Comparison of ENCODE assay signal across 12 cellular contexts in the genomic region with DNA sequence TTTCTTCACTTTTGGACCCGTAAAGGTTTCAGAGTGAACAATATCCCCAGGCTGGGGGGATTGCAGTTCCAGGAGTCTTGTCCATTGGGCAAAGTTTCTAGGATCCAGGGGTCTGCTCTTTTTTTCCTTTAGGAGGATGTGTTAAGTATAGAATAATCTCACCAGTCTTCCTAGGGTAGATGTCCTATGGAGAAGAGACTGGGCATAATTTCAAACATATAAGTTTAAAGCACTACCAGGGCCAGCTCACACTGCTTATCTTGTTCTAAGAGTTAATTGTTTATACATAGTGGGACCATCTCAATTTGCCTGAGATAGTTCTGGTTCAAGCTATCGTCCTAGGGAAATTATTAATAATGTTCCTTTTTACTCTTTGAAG. TPM values are rescaled to one million over a fixed set of nuclear protein-coding genes. Genes with fewer than 3 reads are reported as not detected.
DNase-seq lines count a peak whose midpoint lies in the region; ATAC-seq and TF ChIP-seq lines count a peak whose summit lies in the region.
"Had no signal": no experiment of that assay in that cellular context is flagged by ENCODE, and none has a peak within 500 bp of the region (broad histone marks: within the 10 kb centered on the region; RNA-seq: fewer than 3 reads in every experiment).

No MANE protein-coding gene starts in this region.

- H2BK15ac ChIP-seq in mesenchymal stem cell (ENCODE audit: low read depth, poor library complexity, severe bottlenecking): no peak overlapping the region

- WGBS in heart right ventricle, 2 donors: 59 to 67% methylated on average over 2 of the region's 2 CpGs
- 50% methylated on average over 1 of the region's 2 CpGs for WGBS in mesenchymal stem cell
- 35% methylated on average over 2 of the region's 2 CpGs for WGBS in urinary bladder
- 39 to 45% methylated on average over 2 of the region's 2 CpGs for WGBS in aorta, 2 donors

- no peaks in the 10 kb centered on the region for H3K79me1 ChIP-seq in mesenchymal stem cell (replicated peaks; ENCODE audit: low read length, poor library complexity, severe bottlenecking)

- H4K8ac ChIP-seq in mesenchymal stem cell (ENCODE audit: low read length): no peak overlapping the region

- no peak for ATAC-seq in heart right ventricle
- no peak for ATAC-seq in aorta (ENCODE audit: low FRiP score)

- peak overlapping the region; percentile 71 for H3K27ac Mint-ChIP-seq in activated T-helper 1 cell treated with anti-CD3 and anti-CD28 coated beads, Interleukin-12 subunit alpha, Interleukin-12 subunit beta, Interleukin-2, Interleukin-4 antibody, amounts not matched to agents 30 ng/mL and 10 ng/mL and 1 ng/mL, durations not matched to agents 14 hours and 24 hours and 36 hours
- H3K27ac Mint-ChIP-seq: activated CD4-positive, alpha-beta memory T cell treated with anti-CD3 and anti-CD28 coated beads for 36 hours had no signal

- H4K91ac ChIP-seq in mesenchymal stem cell (ENCODE audit: low read length): no peak overlapping the region

- no peaks in the 10 kb centered on the region for H3K27me3 Mint-ChIP-seq in activated T-helper 1 cell treated with anti-CD3 and anti-CD28 coated beads, Interleukin-12 subunit alpha, Interleukin-12 subunit beta, Interleukin-2, Interleukin-4 antibody, amounts not matched to agents 30 ng/mL and 10 ng/mL and 1 ng/mL, durations not matched to agents 14 hours and 24 hours and 36 hours (ENCODE audit: insufficient read depth)
- H3K27me3 Mint-ChIP-seq: activated CD4-positive, alpha-beta memory T cell treated with anti-CD3 and anti-CD28 coated beads for 36 hours had no signal

- H3K23ac ChIP-seq in mesenchymal stem cell (ENCODE audit: low read length in 2 of 2): no peak overlapping the region

- no peaks in the 10 kb centered on the region for H3K9me3 ChIP-seq in heart right ventricle
- no peaks in the 10 kb centered on the region for H3K9me3 ChIP-seq in mesenchymal stem cell (ENCODE audit: control insufficient read depth, low read length)
- H3K9me3 ChIP-seq in aorta (ENCODE audit: control insufficient read depth, low read length): no peaks in the 10 kb centered on the region

- H3K4me3 ChIP-seq in heart right ventricle (no peak overlapping the region), mesenchymal stem cell (ENCODE audit: insufficient read depth in 1 of 2, low read depth in 1 of 2, low read length in 2 of 2) (peak overlapping the region in 1 of 2 experiments; percentile 12), urinary bladder (ENCODE audit: low read depth, low read length) (no peak overlapping the region), aorta (ENCODE audit: low read length in 2 of 2) (no peak overlapping the region)

- DNase-seq in heart right ventricle (no peak), cardiac septum (ENCODE audit: low spot score) (no peak), mesenchymal stem cell (no peak), aorta (no peak), A172 (ENCODE audit: low spot score) (no peak), NCI-H1048 (lab: John Stamatoyannopoulos, UW) (no peak)
- no peak for DNase-seq in activated T-helper 1 cell treated with anti-CD3 and anti-CD28 coated beads, Interleukin-12 subunit alpha, Interleukin-12 subunit beta, Interleukin-2, Interleukin-4 antibody, amounts not matched to agents 30 ng/mL and 10 ng/mL and 1 ng/mL, durations not matched to agents 14 hours and 24 hours and 36 hours (ENCODE audit: low spot score)
- DNase-seq: activated CD4-positive, alpha-beta memory T cell treated with anti-CD3 and anti-CD28 coated beads for 36 hours; AML-193; Kasumi-1; NCI-H2081 had no signal

- H3K36me3 ChIP-seq in heart right ventricle: no peaks in the 10 kb centered on the region
- H3K36me3 ChIP-seq in mesenchymal stem cell (ENCODE audit: control insufficient read depth in 1 of 2, insufficient read depth in 2 of 2, low read depth in 1 of 2, low read length in 2 of 2): no peaks in the 10 kb centered on the region
- no peaks in the 10 kb centered on the region for H3K36me3 ChIP-seq in urinary bladder (ENCODE audit: insufficient read depth)
- no peaks in the 10 kb centered on the region for H3K36me3 ChIP-seq in aorta (ENCODE audit: control insufficient read depth in 1 of 2, insufficient read depth in 2 of 2, low read length in 1 of 2)

- H3K4me1 Mint-ChIP-seq in activated T-helper 1 cell treated with anti-CD3 and anti-CD28 coated beads, Interleukin-12 subunit alpha, Interleukin-12 subunit beta, Interleukin-2, Interleukin-4 antibody, amounts not matched to agents 30 ng/mL and 10 ng/mL and 1 ng/mL, durations not matched to agents 14 hours and 24 hours and 36 hours (ENCODE audit: low read depth): peaks cover 79% of the 10 kb centered on the region

- H3K9me3 Mint-ChIP-seq in activated T-helper 1 cell treated with anti-CD3 and anti-CD28 coated beads, Interleukin-12 subunit alpha, Interleukin-12 subunit beta, Interleukin-2, Interleukin-4 antibody, amounts not matched to agents 30 ng/mL and 10 ng/mL and 1 ng/mL, durations not matched to agents 14 hours and 24 hours and 36 hours: no peaks in the 10 kb centered on the region
- H3K9me3 Mint-ChIP-seq: activated CD4-positive, alpha-beta memory T cell treated with anti-CD3 and anti-CD28 coated beads for 36 hours had no signal

- no peak overlapping the region for H2AK5ac ChIP-seq in mesenchymal stem cell (ENCODE audit: low read length, severe bottlenecking)

- intact Hi-C loops in heart right ventricle (cut with DNase I): loop anchor here in 4 of 10 donors (5.0 to 10.0 kb wide), 3 partner anchors 96 to 536 kb away; no protein-coding TSS in a partner anchor
- intact Hi-C loops in cardiac septum (cut with DNase I): loop anchor here (10.0 kb wide), 2 partner anchors 426 to 536 kb away; no protein-coding TSS in a partner anchor
- intact Hi-C loops in activated T-helper 1 cell treated with anti-CD3 and anti-CD28 coated beads, Interleukin-12 subunit alpha, Interleukin-12 subunit beta, Interleukin-2, Interleukin-4 antibody, amounts not matched to agents 30 ng/mL and 10 ng/mL and 1 ng/mL, durations not matched to agents 14 hours and 24 hours and 36 hours (cut with micrococcal nuclease): loop anchor here (10.0 kb wide), 1 partner anchor 246 kb away; a partner anchor contains a TSS
- intact Hi-C loops in aorta (cut with DNase I): loop anchor here in 1 of 2 donors (10.0 kb wide), 1 partner anchor 536 kb away; no protein-coding TSS in a partner anchor

- no peak overlapping the region for H3K4me3 Mint-ChIP-seq in activated T-helper 1 cell treated with anti-CD3 and anti-CD28 coated beads, Interleukin-12 subunit alpha, Interleukin-12 subunit beta, Interleukin-2, Interleukin-4 antibody, amounts not matched to agents 30 ng/mL and 10 ng/mL and 1 ng/mL, durations not matched to agents 14 hours and 24 hours and 36 hours
- H3K4me3 Mint-ChIP-seq: activated CD4-positive, alpha-beta memory T cell treated with anti-CD3 and anti-CD28 coated beads for 36 hours had no signal

- no peak overlapping the region for H3K14ac ChIP-seq in mesenchymal stem cell (ENCODE audit: low read length in 2 of 2)

- TF ChIP-seq CTCF in heart right ventricle (IDR thresholded peaks at IDR 0.05): no peak

- peak overlapping the region in 7 of 10 donors; percentile 29 to 66 (median 59) for H3K27ac ChIP-seq in heart right ventricle
- H3K27ac ChIP-seq in mesenchymal stem cell (ENCODE audit: low read length, poor library complexity, severe bottlenecking): peak overlapping the region; percentile 89
- peak overlapping the region; percentile 47 for H3K27ac ChIP-seq in urinary bladder (ENCODE audit: low read depth)
- H3K27ac ChIP-seq in aorta (ENCODE audit: low read depth in 1 of 2, low read length in 2 of 2): no peak overlapping the region

- H3K4me1 ChIP-seq in heart right ventricle (peaks cover 0 to 22% (median 0%) of the 10 kb centered on the region in 9 donors), mesenchymal stem cell (ENCODE audit: control insufficient read depth, insufficient read depth, low read depth, low read length) (peaks cover 8% of the 10 kb centered on the region), urinary bladder (ENCODE audit: insufficient read depth) (no peaks in the 10 kb centered on the region), aorta (ENCODE audit: control insufficient read depth in 1 of 2, insufficient read depth in 2 of 2, low read length in 2 of 2) (no peaks in the 10 kb centered on the region)

- H2BK12ac ChIP-seq in mesenchymal stem cell (ENCODE audit: low read length in 2 of 2): no peak overlapping the region

- H3K4me2 ChIP-seq in mesenchymal stem cell (ENCODE audit: low read length, poor library complexity, severe bottlenecking): no peak overlapping the region

- H2BK5ac ChIP-seq in mesenchymal stem cell (ENCODE audit: low read depth, low read length, poor library complexity, severe bottlenecking): no peak overlapping the region

- H2BK120ac ChIP-seq in mesenchymal stem cell (ENCODE audit: low read depth, low read length): no peak overlapping the region

- no peak overlapping the region for H3K4ac ChIP-seq in mesenchymal stem cell (ENCODE audit: low read depth in 1 of 2, low read length in 2 of 2)

- no peak overlapping the region for H2AFZ ChIP-seq in mesenchymal stem cell (ENCODE audit: low read depth, low read length)

- H3K9ac ChIP-seq in mesenchymal stem cell (ENCODE audit: low read length): peak overlapping the region; percentile 74

- H3K18ac ChIP-seq in mesenchymal stem cell (ENCODE audit: low read depth in 1 of 2, low read length in 2 of 2): no peak overlapping the region

- H3K27me3 ChIP-seq in heart right ventricle: no peaks in the 10 kb centered on the region
- no peaks in the 10 kb centered on the region for H3K27me3 ChIP-seq in mesenchymal stem cell (ENCODE audit: control insufficient read depth in 1 of 2, insufficient read depth in 1 of 2, low read length in 2 of 2)
- H3K27me3 ChIP-seq in aorta (ENCODE audit: control insufficient read depth in 1 of 2, insufficient read depth in 2 of 2, low read length in 1 of 2): no peaks in the 10 kb centered on the region

- peaks cover 7% of the 10 kb centered on the region for H3K36me3 Mint-ChIP-seq in activated T-helper 1 cell treated with anti-CD3 and anti-CD28 coated beads, Interleukin-12 subunit alpha, Interleukin-12 subunit beta, Interleukin-2, Interleukin-4 antibody, amounts not matched to agents 30 ng/mL and 10 ng/mL and 1 ng/mL, durations not matched to agents 14 hours and 24 hours and 36 hours (ENCODE audit: low read depth)
- H3K36me3 Mint-ChIP-seq: activated CD4-positive, alpha-beta memory T cell treated with anti-CD3 and anti-CD28 coated beads for 36 hours had no signal

RNA-seq across cellular contexts. Expression of a gene that starts 1.2 kb away (rescaled TPM):
- total RNA-seq in heart right ventricle: 1 to 10 TPM in 8 of 10 donors, under 1 TPM in 1, not detected in 1; 0.78 to 5.6 (median 2.1) TPM
- 1 to 10 TPM; 3.4 to 9.4 TPM for polyA plus RNA-seq in heart right ventricle
- 0.57 TPM for total RNA-seq in cardiac septum
- 2.8 and 4.0 TPM in 2 replicates for total RNA-seq in activated T-helper 1 cell treated with anti-CD3 and anti-CD28 coated beads, Interleukin-12 subunit alpha, Interleukin-12 subunit beta, Interleukin-2, Interleukin-4 antibody, amounts not matched to agents 30 ng/mL and 10 ng/mL and 1 ng/mL, durations not matched to agents 14 hours and 24 hours and 36 hours
- not detected for polyA plus RNA-seq in mesenchymal stem cell (2013, experiment 1 of 2)
- not detected for polyA plus RNA-seq in mesenchymal stem cell (2013, experiment 2 of 2)
- total RNA-seq in urinary bladder: 0.26 TPM
- 4.9 TPM for polyA plus RNA-seq in urinary bladder
- 10 to 100 TPM in 1 of 2 donors, 1 to 10 TPM in 1; 7.8 to 12.5 TPM for total RNA-seq in aorta
- under 1 TPM in 1 of 2 donors, not detected in 1; 0.33 TPM for polyA plus RNA-seq in aorta
- total RNA-seq in A172 (2014; rRNA removed; shearing (Covaris generic)): 0.48 and 2.5 TPM in 2 replicates

RNA-seq across cellular contexts. Expression of a gene that starts 28.3 kb away (rescaled TPM):
- total RNA-seq in heart right ventricle (10 to 100 TPM in 1 of 10 donors, 1 to 10 TPM in 3, under 1 TPM in 6; 0.46 to 11.9 (median 0.85) TPM), cardiac septum (1.6 TPM), urinary bladder (23.9 TPM), aorta (10 to 100 TPM; 12.3 to 17.7 TPM)
- polyA plus RNA-seq in heart right ventricle (1 to 10 TPM; 1.1 to 2.3 TPM), urinary bladder (14.4 TPM), aorta (10 to 100 TPM in 1 of 2 donors, under 1 TPM in 1; 0.77 to 20.3 TPM)
- 205 and 206 TPM in 2 replicates for total RNA-seq in activated T-helper 1 cell treated with anti-CD3 and anti-CD28 coated beads, Interleukin-12 subunit alpha, Interleukin-12 subunit beta, Interleukin-2, Interleukin-4 antibody, amounts not matched to agents 30 ng/mL and 10 ng/mL and 1 ng/mL, durations not matched to agents 14 hours and 24 hours and 36 hours
- polyA plus RNA-seq in mesenchymal stem cell (2013, experiment 1 of 2): 0.95 TPM
- 0.85 TPM for polyA plus RNA-seq in mesenchymal stem cell (2013, experiment 2 of 2)
- total RNA-seq in A172 (2014; rRNA removed; shearing (Covaris generic)): 0.41 and 1.6 TPM in 2 replicates

Comparison
In these comparisons a context has a peak if more than half of its experiments do, and no peak if none do; other contexts are left out.
1. H3K27ac ChIP-seq: peak in heart right ventricle (7 of 10), mesenchymal stem cell (single experiment) and urinary bladder (single experiment); none in aorta (0 of 2).